In genomic region chr4:122827899-122828601, GRCh38 we compare ENCODE assay signal across 8 cellular contexts. TPM values are rescaled to one million over a fixed set of nuclear protein-coding genes. Genes with fewer than 3 reads are reported as not detected.
DNase-seq lines count a peak whose midpoint lies in the region; ATAC-seq lines count a peak whose summit lies in the region.

No MANE protein-coding gene starts in this region.

- H4K8ac ChIP-seq in neuronal stem cell (ENCODE audit: low read depth, low read length), result no peak overlapping the region

- H3K27me3 ChIP-seq in neuronal stem cell (ENCODE audit: control insufficient read depth in 3 of 3, insufficient read depth in 3 of 3, low read depth in 1 of 3, low read length in 3 of 3), result no peaks in the 10 kb centered on the region

- peak overlapping the region; percentile 59 for H3K4me2 ChIP-seq in neuronal stem cell (ENCODE audit: insufficient read depth, low read length, poor library complexity, severe bottlenecking)

- no peaks in the 10 kb centered on the region for H3K9me3 ChIP-seq in neuronal stem cell (replicated peaks in 1 of 2; ENCODE audit: control insufficient read depth in 2 of 2, insufficient read depth in 1 of 2, low read depth in 1 of 2, low read length in 2 of 2)

- H3K18ac ChIP-seq in neuronal stem cell (ENCODE audit: low read length), result no peak overlapping the region

- H3K27me3 Mint-ChIP-seq in activated CD8-positive, alpha-beta T cell treated with anti-CD3 and anti-CD28 coated beads, Interleukin-2, amount 10 ng/mL, durations not matched to agents 7 days and 5 days (ENCODE audit: low read depth), result peaks cover 74% of the 10 kb centered on the region

- no peak overlapping the region for H3K14ac ChIP-seq in neuronal stem cell (ENCODE audit: low read length)

- no peak overlapping the region for H3K4ac ChIP-seq in neuronal stem cell (ENCODE audit: low read length)

- H3K4me3 Mint-ChIP-seq in activated CD8-positive, alpha-beta T cell treated with anti-CD3 and anti-CD28 coated beads, Interleukin-2, amount 10 ng/mL, durations not matched to agents 7 days and 5 days, result peak overlapping the region; percentile 71

- CTCF ChIA-PET in activated CD8-positive, alpha-beta T cell treated with anti-CD3 and anti-CD28 coated beads, Interleukin-2, amount 10 ng/mL, durations not matched to agents 7 days and 5 days (lab: Charles Lee), result interaction anchor here (0.9 kb wide), 1 partner anchor 70 kb away, joined by 3 read pairs; no protein-coding TSS in a partner anchor

- peaks cover 0 to 9% of the 10 kb centered on the region in 2 donors for H3K36me3 ChIP-seq in neuronal stem cell (replicated peaks in 1 of 2; ENCODE audit: control insufficient read depth in 2 of 2, insufficient read depth in 2 of 2, low read length in 2 of 2)

- H3K4me1 ChIP-seq in neuronal stem cell (ENCODE audit: control insufficient read depth in 2 of 2, insufficient read depth in 1 of 2, low read depth in 1 of 2, low read length in 2 of 2), result peaks cover 1 to 5% of the 10 kb centered on the region in 2 donors

- no peaks in the 10 kb centered on the region for H3K9me3 Mint-ChIP-seq in activated CD8-positive, alpha-beta T cell treated with anti-CD3 and anti-CD28 coated beads, Interleukin-2, amount 10 ng/mL, durations not matched to agents 7 days and 5 days (ENCODE audit: insufficient read depth)

- no peak overlapping the region for H2BK120ac ChIP-seq in neuronal stem cell (ENCODE audit: low read depth, low read length)

- H3K27ac ChIP-seq in neuronal stem cell (replicated peaks; ENCODE audit: low read length), result peak overlapping the region; percentile 70

- no peak overlapping the region for H4K91ac ChIP-seq in neuronal stem cell (ENCODE audit: low read depth, low read length, poor library complexity)

- H3K23ac ChIP-seq in neuronal stem cell (ENCODE audit: low read depth, low read length, poor library complexity), result no peak overlapping the region

- no CpG with 5 or more reads among the region's 9 CpGs for WGBS in neuronal stem cell (ENCODE audit: extremely low coverage in 2 of 2, insufficient read length in 2 of 2, insufficient replicate concordance in 1 of 2), 2 donors

- H3K79me1 ChIP-seq in neuronal stem cell (ENCODE audit: low read depth, low read length), result peaks cover 5% of the 10 kb centered on the region

- DNase-seq in activated CD4-positive, CD25-positive, alpha-beta regulatory T cell (lab: John Stamatoyannopoulos, UW), result no peak
- DNase-seq in NCI-H1417 treated with DMSO at 0.1 percent for 48 hours (lab: John Stamatoyannopoulos, UW) (peak; percentile 10), fibroblast of the conjunctiva (ENCODE audit: low read depth) (peak; percentile 53), neuronal stem cell (ENCODE audit: low spot score) (peak; percentile 58), NAMALWA (ENCODE audit: low spot score) (no peak)
- DNase-seq in activated CD8-positive, alpha-beta T cell treated with anti-CD3 and anti-CD28 coated beads, Interleukin-2, amount 10 ng/mL, durations not matched to agents 7 days and 5 days, result peak; percentile 43

- no peak overlapping the region for H2AK5ac ChIP-seq in neuronal stem cell (ENCODE audit: low read depth, low read length)

- H3K36me3 Mint-ChIP-seq in activated CD8-positive, alpha-beta T cell treated with anti-CD3 and anti-CD28 coated beads, Interleukin-2, amount 10 ng/mL, durations not matched to agents 7 days and 5 days (ENCODE audit: low read depth), result no peaks in the 10 kb centered on the region

- POLR2A ChIA-PET in activated CD8-positive, alpha-beta T cell treated with anti-CD3 and anti-CD28 coated beads, Interleukin-2, amount 10 ng/mL, durations not matched to agents 7 days and 5 days (lab: Charles Lee), result no interaction called here

- H3K4me3 ChIP-seq in neuronal stem cell (ENCODE audit: low read length in 2 of 2), result peak overlapping the region; percentile 89 to 100

- H3K27ac Mint-ChIP-seq in activated CD8-positive, alpha-beta T cell treated with anti-CD3 and anti-CD28 coated beads, Interleukin-2, amount 10 ng/mL, durations not matched to agents 7 days and 5 days, result no peak overlapping the region

- H2BK12ac ChIP-seq in neuronal stem cell (ENCODE audit: low read length), result no peak overlapping the region

- H2BK15ac ChIP-seq in neuronal stem cell (ENCODE audit: low read length), result no peak overlapping the region

- H3K4me1 Mint-ChIP-seq in activated CD8-positive, alpha-beta T cell treated with anti-CD3 and anti-CD28 coated beads, Interleukin-2, amount 10 ng/mL, durations not matched to agents 7 days and 5 days (ENCODE audit: low read depth), result peaks cover 13% of the 10 kb centered on the region

- H3K9ac ChIP-seq in neuronal stem cell (ENCODE audit: low read depth, low read length, poor library complexity), result no peak overlapping the region

- H2AFZ ChIP-seq in neuronal stem cell (ENCODE audit: low read length), result peak overlapping the region; percentile 94

- peak; percentile 58 to 59 for ATAC-seq in activated CD4-positive, CD25-positive, alpha-beta regulatory T cell treated with anti-CD3 and anti-CD28 coated beads, Interleukin-2, amount 50 U/mL, for 24 hours
- ATAC-seq in HG02571 (IDR thresholded peaks at IDR 0.05; ENCODE audit: unreplicated experiment), result peak; percentile 88
- ATAC-seq in activated CD8-positive, alpha-beta T cell treated with anti-CD3 and anti-CD28 coated beads, Interleukin-2, amount 10 ng/mL, durations not matched to agents 7 days and 5 days, result peak; percentile 65

- no peak overlapping the region for H2BK5ac ChIP-seq in neuronal stem cell (ENCODE audit: low read length)

RNA-seq across cellular contexts. Expression of gene FGF2, which starts 1.4 kb away (rescaled TPM):
- under 1 TPM in 1 of 2 experiments, not detected in 1; 0.13 TPM for total RNA-seq in activated CD8-positive, alpha-beta T cell treated with anti-CD3 and anti-CD28 coated beads, Interleukin-2, amount 10 ng/mL, durations not matched to agents 7 days and 5 days
- 14.7 TPM for polyA plus RNA-seq in neuronal stem cell (2013, experiment 1 of 2)
- polyA plus RNA-seq in neuronal stem cell (2013, experiment 2 of 2), result 15.1 TPM

Comparison
In these comparisons a context has a peak if more than half of its experiments do, and no peak if none do; other contexts are left out.
1. DNase-seq: peak in NCI-H1417 treated with DMSO at 0.1 percent for 48 hours (single experiment), activated CD8-positive, alpha-beta T cell treated with anti-CD3 and anti-CD28 coated beads, Interleukin-2, amount 10 ng/mL, durations not matched to agents 7 days and 5 days (single experiment), fibroblast of the conjunctiva (single experiment) and neuronal stem cell (single experiment); none in activated CD4-positive, CD25-positive, alpha-beta regulatory T cell (0 of 4) and NAMALWA (single experiment).
2. Peak in every context shown above with its lines, with median percentiles within 50 percentile points of each other: ATAC-seq.